8 cellular contexts compared by ENCODE assay signal in genomic region chr7:6272481-6273323, GRCh38. TPM values are rescaled to one million over a fixed set of nuclear protein-coding genes. Genes with fewer than 3 reads are reported as not detected.
DNase-seq lines count a peak whose midpoint lies in the region; ATAC-seq and TF ChIP-seq lines count a peak whose summit lies in the region.

TSS of gene CYTH3 (minus strand) at chr7:6272624. CDS start at chr7:6272507, 117 bp downstream.

- H3K4me1 ChIP-seq in adrenal gland (replicated peaks in 1 of 2): peaks cover 8 to 30% of the 10 kb centered on the region in 2 donors

- TF ChIP-seq POLR2A in adrenal gland (IDR thresholded peaks at IDR 0.05): peak; percentile 64 to 70

- TF ChIP-seq CTCF in adrenal gland (IDR thresholded peaks at IDR 0.05) (no peak), type B pancreatic cell (conservative IDR thresholded peaks at IDR 0.05) (peak; percentile 40)

- H3K9me3 ChIP-seq in MG63 (no peaks in the 10 kb centered on the region), adrenal gland (replicated peaks in 1 of 3) (no peaks in the 10 kb centered on the region)

- H3K27ac ChIP-seq in adrenal gland: peak within 1 kb of the TSS in 3 of 5 donors; percentile 47 to 88 (median 73)

- H3K4me3 Mint-ChIP-seq in type B pancreatic cell: peak within 1 kb of the TSS; percentile 96

- H3K9me3 Mint-ChIP-seq in type B pancreatic cell: no peaks in the 10 kb centered on the region

- peak; percentile 96 to 97 for ATAC-seq in left cardiac atrium

- H3K36me3 ChIP-seq in MG63 (no peaks in the 10 kb centered on the region), adrenal gland (replicated peaks in 1 of 2) (no peaks in the 10 kb centered on the region)

- peak; percentile 77 for DNase-seq in GDM1 (lab: John Stamatoyannopoulos, UW)
- peak; percentile 39 for DNase-seq in GOT3 (lab: John Stamatoyannopoulos, UW)
- DNase-seq in MG63: peak; percentile 73
- peak; percentile 60 for DNase-seq in T follicular helper cell (ENCODE audit: low read depth)
- peak; percentile 68 to 84 (median 78) for DNase-seq in adrenal gland
- DNase-seq in left cardiac atrium: peak; percentile 81
- DNase-seq in posterior vena cava (ENCODE audit: low spot score): peak; percentile 93
- DNase-seq in type B pancreatic cell (ENCODE audit: extremely low spot score, unreplicated experiment): peak; percentile 91

- H3K4me3 ChIP-seq in MG63: peak within 1 kb of the TSS; percentile 69
- peak within 1 kb of the TSS; percentile 3 to 94 (median 66) for H3K4me3 ChIP-seq in adrenal gland

- H3K27me3 ChIP-seq in MG63 (no peaks in the 10 kb centered on the region), adrenal gland (no peaks in the 10 kb centered on the region)

- intact Hi-C loops in adrenal gland (cut with DNase I) (no loop called here), left cardiac atrium (cut with DNase I) (loop anchor here in 1 of 2 donors (5.0 to 10.0 kb wide), 2 partner anchors 52 to 110 kb away; no protein-coding TSS in a partner anchor), posterior vena cava (cut with DNase I) (no loop called here)

- H3K27me3 Mint-ChIP-seq in type B pancreatic cell: peaks cover 5% of the 10 kb centered on the region

- no peaks in the 10 kb centered on the region for H3K36me3 Mint-ChIP-seq in type B pancreatic cell

- peak within 1 kb of the TSS; percentile 75 for H3K27ac Mint-ChIP-seq in type B pancreatic cell

- 4 to 43% (median 20%) methylated on average over 8 to 67 of the region's 67 CpGs for WGBS in adrenal gland, 4 donors

- H3K4me1 Mint-ChIP-seq in type B pancreatic cell (ENCODE audit: unreplicated experiment): peaks cover 44% of the 10 kb centered on the region

RNA-seq across cellular contexts. Expression of gene CYTH3, which starts in this region (rescaled TPM):
- 35.3 and 40.5 TPM in 2 replicates for total RNA-seq in MG63 (2014; rRNA removed; shearing (Covaris generic); ENCODE audit: low replicate concordance)
- total RNA-seq in adrenal gland (10 to 100 TPM; 11.4 to 34.3 (median 18.7) TPM), left cardiac atrium (10 to 100 TPM; 26.4 to 30.2 TPM), posterior vena cava (10 to 100 TPM; 31.5 to 35.4 TPM), type B pancreatic cell (ENCODE audit: low replicate concordance) (31.1 and 36.6 TPM in 2 replicates)
- 10 to 100 TPM in 1 of 3 donors, 1 to 10 TPM in 2; 7.9 to 12.9 (median 9.5) TPM for polyA plus RNA-seq in adrenal gland

Comparison
In these comparisons a context has a peak if more than half of its experiments do, and no peak if none do; other contexts are left out.
1. Peak in every context shown above with its lines: DNase-seq, ATAC-seq, H3K4me3 ChIP-seq and H3K27ac ChIP-seq.
2. DNase-seq: peak in every context shown above with its lines; median percentile 93 in posterior vena cava; 91 in type B pancreatic cell; 81 in left cardiac atrium; 78 in adrenal gland; 77 in GDM1; 73 in MG63; 60 in T follicular helper cell; 39 in GOT3.